Comparison of ENCODE assay signal across 8 cellular contexts in the genomic region with DNA sequence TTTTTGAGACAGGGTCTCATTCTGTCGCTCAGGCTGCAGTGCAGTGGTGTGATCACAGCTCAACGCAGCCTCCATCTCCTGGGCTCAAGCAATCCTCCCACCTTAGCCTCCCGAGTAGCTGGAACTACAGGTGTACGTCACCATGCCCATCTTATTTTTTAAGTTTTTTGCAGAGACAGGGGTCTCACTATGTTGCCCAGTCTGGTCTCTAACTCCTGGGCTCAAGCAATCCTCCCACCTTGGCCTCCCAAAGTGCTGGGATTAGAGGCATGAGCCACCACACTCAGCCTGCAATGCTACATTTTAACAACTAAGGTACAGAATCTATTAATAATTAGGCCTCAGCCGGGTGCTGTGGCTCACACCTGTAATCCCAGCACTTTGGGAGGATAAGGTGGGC. TPM values are rescaled to one million over a fixed set of nuclear protein-coding genes. Genes with fewer than 3 reads are reported as not detected.
DNase-seq lines count a peak whose midpoint lies in the region; ATAC-seq, FAIRE-seq and TF ChIP-seq lines count a peak whose summit lies in the region.
"Not testable (repeated sequence)": the region's sequence is repeated elsewhere in the genome, so short reads cannot be mapped to it uniquely, and the experiment has no call there.

No MANE protein-coding gene starts in this region.

- not testable (repeated sequence) for H2BK12ac ChIP-seq in trophoblast cell (ENCODE audit: low read length)

- TF ChIP-seq CTCF in CD8-positive, alpha-beta T cell (IDR thresholded peaks at IDR 0.05); Loucy (conservative IDR thresholded peaks at IDR 0.05; ENCODE audit: low read length); activated CD8-positive, alpha-beta T cell treated with anti-CD3 and anti-CD28 coated beads for 36 hours (IDR thresholded peaks at IDR 0.05); GM12878 (IDR thresholded peaks at IDR 0.05 in 2 of 3, conservative IDR thresholded peaks at IDR 0.05 in 1 of 3; ENCODE audit: control insufficient read depth in 2 of 3, extremely low read depth in 1 of 3, insufficient read depth in 1 of 3, low read depth in 3 of 3, low read length in 3 of 3): not testable (repeated sequence)

- H4K91ac ChIP-seq in trophoblast cell (ENCODE audit: low read depth, low read length) = not testable (repeated sequence)

- H3K27ac Mint-ChIP-seq in CD8-positive, alpha-beta T cell = peak overlapping the region; percentile 62
- H3K27ac Mint-ChIP-seq in activated CD8-positive, alpha-beta T cell treated with anti-CD3 and anti-CD28 coated beads for 36 hours = peak overlapping the region; percentile 0
- H3K27ac Mint-ChIP-seq in dendritic cell treated with granulocyte-macrophage colony-stimulating factor and Interleukin-4, amounts not matched to agents 40 ng/mL and 50 ng/mL, for 4 days = peak overlapping the region; percentile 68
- peak overlapping the region in 3 of 9 donors; percentile 8 to 26 (median 14) for H3K27ac Mint-ChIP-seq in naive thymus-derived CD4-positive, alpha-beta T cell
- peak overlapping the region; percentile 4 for H3K27ac Mint-ChIP-seq in stimulated activated memory B cell treated with anti-CD40 and anti-IgM and Interleukin-4, amounts not matched to agents 10 μg/mL and 1 μg/mL and 100 μg/mL, for 72 hours

- RAD21 ChIA-PET in GM12878 (lab: Charles Lee; ENCODE audit: unreplicated experiment) = not testable (repeated sequence)

- H4K20me1 ChIP-seq in Loucy (ENCODE audit: insufficient read depth, low read length, poor library complexity, severe bottlenecking) = peaks cover 57% of the 10 kb centered on the region
- not testable (repeated sequence) for H4K20me1 ChIP-seq in GM12878 (ENCODE audit: control insufficient read depth, insufficient read depth)

- H3K79me2 ChIP-seq in Loucy (ENCODE audit: insufficient read depth, low read length) (peaks cover 74% of the 10 kb centered on the region), GM12878 (ENCODE audit: control insufficient read depth, insufficient read depth, low read length) (peaks cover 48% of the 10 kb centered on the region)
- not testable (repeated sequence) for H3K79me2 ChIP-seq in trophoblast cell (ENCODE audit: control insufficient read depth, insufficient read depth, low read length, poor library complexity)

- not testable (repeated sequence) for ATAC-seq in CD8-positive, alpha-beta T cell; activated CD8-positive, alpha-beta T cell treated with anti-CD3 and anti-CD28 coated beads for 36 hours; GM12878; naive thymus-derived CD4-positive, alpha-beta T cell; stimulated activated memory B cell treated with anti-CD40 and anti-IgM and Interleukin-4, amounts not matched to agents 10 μg/mL and 1 μg/mL and 100 μg/mL, for 72 hours

- H2BK5ac ChIP-seq in trophoblast cell (ENCODE audit: low read depth, low read length, poor library complexity) = not testable (repeated sequence)

- H3K9me2 ChIP-seq in Loucy (replicated peaks; ENCODE audit: low read depth, low read length) = not testable (repeated sequence)

- CTCF ChIA-PET in CD8-positive, alpha-beta T cell (lab: Charles Lee) = interaction anchor here (1.0 to 1.1 kb wide), 2 partner anchors 35 to 78 kb away, joined by 3 to 4 read pairs; no protein-coding TSS in a partner anchor
- CTCF ChIA-PET in activated CD8-positive, alpha-beta T cell treated with anti-CD3 and anti-CD28 coated beads for 36 hours (lab: Charles Lee) = interaction anchor here (1.5 kb wide), 1 partner anchor 36 kb away, joined by 5 read pairs; no protein-coding TSS in a partner anchor
- CTCF ChIA-PET in GM12878 (lab: Yijun Ruan, JAX) = interaction anchor here (1.0 kb wide), 1 partner anchor 35 kb away, joined by 3 read pairs; no protein-coding TSS in a partner anchor
- CTCF ChIA-PET in naive thymus-derived CD4-positive, alpha-beta T cell (lab: Charles Lee) = not testable (repeated sequence)

- not testable (repeated sequence) for H3K27me3 Mint-ChIP-seq in CD8-positive, alpha-beta T cell (ENCODE audit: low read depth); activated CD8-positive, alpha-beta T cell treated with anti-CD3 and anti-CD28 coated beads for 36 hours; dendritic cell treated with granulocyte-macrophage colony-stimulating factor and Interleukin-4, amounts not matched to agents 40 ng/mL and 50 ng/mL, for 4 days; naive thymus-derived CD4-positive, alpha-beta T cell; stimulated activated memory B cell treated with anti-CD40 and anti-IgM and Interleukin-4, amounts not matched to agents 10 μg/mL and 1 μg/mL and 100 μg/mL, for 72 hours

- H3K4me2 ChIP-seq in Loucy (ENCODE audit: low read depth, low read length, poor library complexity, severe bottlenecking) (peak overlapping the region; percentile 92), GM12878 (ENCODE audit: control insufficient read depth, insufficient read depth) (peak overlapping the region; percentile 15; the same call in 1 of the 2 replicates)
- H3K4me2 ChIP-seq in trophoblast cell (ENCODE audit: low read length) = not testable (repeated sequence)

- not testable (repeated sequence) for H3K79me1 ChIP-seq in trophoblast cell (ENCODE audit: low read length)

- TF ChIP-seq RAD21 in GM12878 (IDR thresholded peaks at IDR 0.05; ENCODE audit: insufficient read depth, low read depth, low read length) = not testable (repeated sequence)

- in situ Hi-C loops in GM12878 (cut with MboI) = not testable (repeated sequence)

- SMC1A ChIA-PET in GM12878 (lab: Charles Lee; ENCODE audit: uncharacterized antibody, unreplicated experiment) = interaction anchor here (0.9 to 1.4 kb wide), 2 partner anchors 10 to 15 kb away, joined by 3 read pairs; no protein-coding TSS in a partner anchor

- FAIRE-seq in GM12878 (lab: Jason Lieb, UNC) = not testable (repeated sequence)

- not testable (repeated sequence) for H3K9me3 ChIP-seq in CD8-positive, alpha-beta T cell (ENCODE audit: low read length); Loucy (ENCODE audit: insufficient read depth, low read depth, low read length); GM12878 (replicated peaks; ENCODE audit: control insufficient read depth, insufficient read depth, low read length); naive thymus-derived CD4-positive, alpha-beta T cell (ENCODE audit: control insufficient read depth in 2 of 3, low read length in 3 of 3); trophoblast cell (ENCODE audit: insufficient read depth, low read depth, low read length)

- not testable (repeated sequence) for H3K9me3 Mint-ChIP-seq in CD8-positive, alpha-beta T cell; activated CD8-positive, alpha-beta T cell treated with anti-CD3 and anti-CD28 coated beads for 36 hours; dendritic cell treated with granulocyte-macrophage colony-stimulating factor and Interleukin-4, amounts not matched to agents 40 ng/mL and 50 ng/mL, for 4 days; naive thymus-derived CD4-positive, alpha-beta T cell; stimulated activated memory B cell treated with anti-CD40 and anti-IgM and Interleukin-4, amounts not matched to agents 10 μg/mL and 1 μg/mL and 100 μg/mL, for 72 hours

- H3K36me3 Mint-ChIP-seq in CD8-positive, alpha-beta T cell = peaks cover 40% of the 10 kb centered on the region
- peaks cover 25% of the 10 kb centered on the region for H3K36me3 Mint-ChIP-seq in activated CD8-positive, alpha-beta T cell treated with anti-CD3 and anti-CD28 coated beads for 36 hours (ENCODE audit: low read depth)
- H3K36me3 Mint-ChIP-seq in dendritic cell treated with granulocyte-macrophage colony-stimulating factor and Interleukin-4, amounts not matched to agents 40 ng/mL and 50 ng/mL, for 4 days (ENCODE audit: low read depth) = peaks cover 42% of the 10 kb centered on the region
- peaks cover 0 to 13% (median 4%) of the 10 kb centered on the region in 5 donors for H3K36me3 Mint-ChIP-seq in naive thymus-derived CD4-positive, alpha-beta T cell
- H3K36me3 Mint-ChIP-seq in stimulated activated memory B cell treated with anti-CD40 and anti-IgM and Interleukin-4, amounts not matched to agents 10 μg/mL and 1 μg/mL and 100 μg/mL, for 72 hours = peaks cover 20% of the 10 kb centered on the region

- H3F3A ChIP-seq in Loucy (ENCODE audit: low read depth) = not testable (repeated sequence)

- peaks cover 18% of the 10 kb centered on the region for H3K36me3 ChIP-seq in CD8-positive, alpha-beta T cell (ENCODE audit: insufficient read depth, low read length)
- H3K36me3 ChIP-seq in Loucy (ENCODE audit: insufficient read depth, low read length) (peaks cover 22% of the 10 kb centered on the region; the same call in 1 of the 2 replicates), GM12878 (ENCODE audit: control insufficient read depth in 2 of 2, insufficient read depth in 2 of 2, low read length in 1 of 2) (peaks cover 8 to 15% of the 10 kb centered on the region in 2 experiments; a peak in 3 of 4 replicates), trophoblast cell (ENCODE audit: control insufficient read depth in 1 of 2, insufficient read depth in 2 of 2, low read length in 2 of 2) (peaks cover 8 to 17% of the 10 kb centered on the region in 2 experiments)
- peaks cover 0 to 34% (median 0%) of the 10 kb centered on the region in 3 experiments for H3K36me3 ChIP-seq in naive thymus-derived CD4-positive, alpha-beta T cell (ENCODE audit: control insufficient read depth in 2 of 3, insufficient read depth in 3 of 3, low read length in 3 of 3)

- H3K23ac ChIP-seq in trophoblast cell (ENCODE audit: low read length) = not testable (repeated sequence)

- H3K27ac ChIP-seq in CD8-positive, alpha-beta T cell (ENCODE audit: low read depth, low read length); GM12878 (ENCODE audit: control insufficient read depth, insufficient read depth); trophoblast cell (ENCODE audit: low read depth, low read length): not testable (repeated sequence)
- peak overlapping the region; percentile 10 for H3K27ac ChIP-seq in naive thymus-derived CD4-positive, alpha-beta T cell (ENCODE audit: low read depth, low read length)

- H4K8ac ChIP-seq in trophoblast cell (ENCODE audit: low read depth, low read length) = not testable (repeated sequence)

- H2AK5ac ChIP-seq in trophoblast cell (ENCODE audit: low read length) = not testable (repeated sequence)

- peak overlapping the region; percentile 60 for H3K4ac ChIP-seq in trophoblast cell (ENCODE audit: low read depth, low read length)

- H3K18ac ChIP-seq in trophoblast cell (ENCODE audit: low read length) = not testable (repeated sequence)

- not testable (repeated sequence) for H2AFZ ChIP-seq in Loucy (ENCODE audit: low read length); GM12878 (ENCODE audit: control insufficient read depth, low read depth, low read length); trophoblast cell (ENCODE audit: insufficient read depth, low read length, poor library complexity)

- not testable (repeated sequence) for H2BK120ac ChIP-seq in trophoblast cell (ENCODE audit: insufficient read depth, low read length, poor library complexity)

- peak overlapping the region; percentile 13 for H3K9ac ChIP-seq in Loucy (ENCODE audit: low read depth, low read length, poor library complexity, severe bottlenecking)
- not testable (repeated sequence) for H3K9ac ChIP-seq in GM12878 (ENCODE audit: control insufficient read depth, insufficient read depth, low read length); trophoblast cell (ENCODE audit: low read length)

- POLR2A ChIA-PET in CD8-positive, alpha-beta T cell (lab: Charles Lee) = interaction anchor here (1.4 kb wide), 1 partner anchor 9 kb away, joined by 3 read pairs; no protein-coding TSS in a partner anchor
- POLR2A ChIA-PET in activated CD8-positive, alpha-beta T cell treated with anti-CD3 and anti-CD28 coated beads for 36 hours (lab: Charles Lee) = interaction anchor here (0.7 to 1.8 kb wide), 3 partner anchors 19 to 655 kb away, joined by 3 to 4 read pairs (median 3); no protein-coding TSS in a partner anchor
- POLR2A ChIA-PET in GM12878 (lab: Charles Lee); naive thymus-derived CD4-positive, alpha-beta T cell (lab: Charles Lee): not testable (repeated sequence)

- not testable (repeated sequence) for TF ChIP-seq POLR2A in GM12878 (IDR thresholded peaks at IDR 0.05; ENCODE audit: low read depth, low read length)

- not testable (repeated sequence) for H3K14ac ChIP-seq in trophoblast cell (ENCODE audit: low read length)

- H4K12ac ChIP-seq in trophoblast cell (ENCODE audit: low read depth, low read length) = not testable (repeated sequence)

- DNase-seq in CD8-positive, alpha-beta T cell; activated CD8-positive, alpha-beta T cell treated with anti-CD3 and anti-CD28 coated beads for 36 hours; GM12878 (ENCODE audit: low read depth, low spot score); naive thymus-derived CD4-positive, alpha-beta T cell; trophoblast cell: not testable (repeated sequence)

- TF ChIP-seq EP300 in GM12878 (IDR thresholded peaks at IDR 0.05; ENCODE audit: borderline replicate concordance in 1 of 2, control insufficient read depth in 1 of 2, low read depth in 2 of 2, low read length in 2 of 2) = not testable (repeated sequence)

- intact Hi-C loops in CD8-positive, alpha-beta T cell (cut with DNase I, micrococcal nuclease); activated CD8-positive, alpha-beta T cell treated with anti-CD3 and anti-CD28 coated beads for 36 hours (cut with micrococcal nuclease); dendritic cell treated with granulocyte-macrophage colony-stimulating factor and Interleukin-4, amounts not matched to agents 40 ng/mL and 50 ng/mL, for 4 days (cut with micrococcal nuclease); naive thymus-derived CD4-positive, alpha-beta T cell (cut with micrococcal nuclease): not testable (repeated sequence)
- intact Hi-C loops in GM12878 (cut with micrococcal nuclease; ENCODE audit: unreplicated experiment) = loop anchor here (5.0 kb wide), 1 partner anchor 35 kb away; no protein-coding TSS in a partner anchor

- not testable (repeated sequence) for H3K4me3 Mint-ChIP-seq in CD8-positive, alpha-beta T cell; activated CD8-positive, alpha-beta T cell treated with anti-CD3 and anti-CD28 coated beads for 36 hours; dendritic cell treated with granulocyte-macrophage colony-stimulating factor and Interleukin-4, amounts not matched to agents 40 ng/mL and 50 ng/mL, for 4 days; stimulated activated memory B cell treated with anti-CD40 and anti-IgM and Interleukin-4, amounts not matched to agents 10 μg/mL and 1 μg/mL and 100 μg/mL, for 72 hours
- H3K4me3 Mint-ChIP-seq in naive thymus-derived CD4-positive, alpha-beta T cell = peak overlapping the region in 1 of 10 donors; percentile 32

- peaks cover 40% of the 10 kb centered on the region for H3K4me1 Mint-ChIP-seq in CD8-positive, alpha-beta T cell (ENCODE audit: low read depth)
- H3K4me1 Mint-ChIP-seq in activated CD8-positive, alpha-beta T cell treated with anti-CD3 and anti-CD28 coated beads for 36 hours (ENCODE audit: low read depth) = peaks cover 35% of the 10 kb centered on the region
- H3K4me1 Mint-ChIP-seq in dendritic cell treated with granulocyte-macrophage colony-stimulating factor and Interleukin-4, amounts not matched to agents 40 ng/mL and 50 ng/mL, for 4 days (ENCODE audit: low read depth) = peaks cover 42% of the 10 kb centered on the region
- peaks cover 22 to 60% (median 48%) of the 10 kb centered on the region in 7 donors for H3K4me1 Mint-ChIP-seq in naive thymus-derived CD4-positive, alpha-beta T cell
- peaks cover 27% of the 10 kb centered on the region for H3K4me1 Mint-ChIP-seq in stimulated activated memory B cell treated with anti-CD40 and anti-IgM and Interleukin-4, amounts not matched to agents 10 μg/mL and 1 μg/mL and 100 μg/mL, for 72 hours

- H3K27me3 ChIP-seq in CD8-positive, alpha-beta T cell (ENCODE audit: insufficient read depth, low read length); Loucy (ENCODE audit: insufficient read depth, low read length, poor library complexity, severe bottlenecking); GM12878 (replicated peaks in 1 of 2; ENCODE audit: control insufficient read depth in 2 of 2, insufficient read depth in 2 of 2, low read length in 1 of 2); naive thymus-derived CD4-positive, alpha-beta T cell (ENCODE audit: control insufficient read depth in 2 of 2, insufficient read depth in 2 of 2, low read length in 2 of 2); trophoblast cell (ENCODE audit: insufficient read depth, low read length): not testable (repeated sequence)

- peaks cover 26% of the 10 kb centered on the region for H3K4me1 ChIP-seq in CD8-positive, alpha-beta T cell (ENCODE audit: insufficient read depth, low read length)
- peaks cover 35% of the 10 kb centered on the region for H3K4me1 ChIP-seq in Loucy (ENCODE audit: insufficient read depth, low read length, poor library complexity, severe bottlenecking)
- H3K4me1 ChIP-seq in GM12878 (ENCODE audit: control insufficient read depth, insufficient read depth, low read length); trophoblast cell (ENCODE audit: control insufficient read depth in 1 of 2, insufficient read depth in 2 of 2, low read length in 2 of 2): not testable (repeated sequence)
- H3K4me1 ChIP-seq in naive thymus-derived CD4-positive, alpha-beta T cell (ENCODE audit: control insufficient read depth in 2 of 2, insufficient read depth in 2 of 2, low read length in 2 of 2) = peaks cover 17 to 24% of the 10 kb centered on the region in 2 donors

- H3K4me3 ChIP-seq in CD8-positive, alpha-beta T cell (ENCODE audit: low read depth, low read length); GM12878; naive thymus-derived CD4-positive, alpha-beta T cell (ENCODE audit: low read length); trophoblast cell (ENCODE audit: low read depth, low read length): not testable (repeated sequence)
- H3K4me3 ChIP-seq in Loucy (ENCODE audit: low read length, poor library complexity, severe bottlenecking) = peak overlapping the region; percentile 38

- 85% methylated on average over 5 of the region's 5 CpGs for WGBS in GM12878 (ENCODE audit: insufficient coverage, insufficient replicate concordance, low lambda C conversion rate, missing lambda C conversion rate)
- no CpG with 5 or more reads among the region's 5 CpGs for WGBS in trophoblast cell (ENCODE audit: extremely low coverage, insufficient coverage, insufficient read length)

- not testable (repeated sequence) for BruUV-seq in GM12878 (replicated peaks; lab: Mats Ljungman, UMichigan)

RNA-seq across cellular contexts. Expression of a gene that starts 3.6 kb away (rescaled TPM):
- 10 to 100 TPM; 94.1 to 96.3 TPM for total RNA-seq in CD8-positive, alpha-beta T cell
- total RNA-seq in activated CD8-positive, alpha-beta T cell treated with anti-CD3 and anti-CD28 coated beads for 36 hours = 10 to 100 TPM; 91.1 to 99.8 TPM
- 42.9 and 64.9 TPM in 2 replicates for total RNA-seq in GM12878 (2013; cell fraction: nucleolus; rRNA removed)
- total RNA-seq in GM12878 (2014; rRNA removed) (111 and 128 TPM in 2 replicates), GM12878 (2014; rRNA removed; fragmentation: Illumina TruSeq; extraction: Trizol) (119 and 128 TPM in 2 replicates), GM12878 (2021) (92.4 and 102 TPM in 2 replicates)
- polyA plus RNA-seq in GM12878 (2011; ENCODE audit: low read depth) = 60.3 TPM
- polyA plus RNA-seq in GM12878 (2011; rRNA removed) (121 and 138 TPM in 2 replicates), GM12878 (2014; fragmentation: Illumina TruSeq; extraction: Trizol) (138 and 156 TPM in 2 replicates), GM12878 (2014; fragmentation: Nextera tagmentation; extraction: Ambion mirVana) (100 to 1,000 TPM; 182 TPM), GM12878 (2014; rRNA removed) (81.7 and 99.7 TPM in 2 replicates), GM12878 (2016; fragmentation: Nextera tagmentation; extraction: Ambion mirVana) (100 to 1,000 TPM; 176 to 187 TPM)
- 88.2 and 90.8 TPM in 2 replicates for polyA plus RNA-seq in GM12878 (2011; cell fraction: cytosol; rRNA removed)
- polyA plus RNA-seq in GM12878 (2011; cell fraction: nucleus; rRNA removed) = 49.3 and 54.1 TPM in 2 replicates
- 58.1 and 66.8 TPM in 2 replicates for polyA plus RNA-seq in GM12878 (2012)
- 91.2 and 97.6 TPM in 2 replicates for polyA minus RNA-seq in GM12878 (2011; rRNA and poly(A)+ RNA removed)
- polyA minus RNA-seq in GM12878 (2011; cell fraction: cytosol; rRNA and poly(A)+ RNA removed) = 34.9 and 56.0 TPM in 2 replicates
- polyA minus RNA-seq in GM12878 (2011; cell fraction: nucleus; rRNA and poly(A)+ RNA removed) = 23.2 and 37.1 TPM in 2 replicates
- total RNA-seq in naive thymus-derived CD4-positive, alpha-beta T cell = 10 to 100 TPM; 44.7 to 98.7 (median 69.4) TPM
- polyA plus RNA-seq in naive thymus-derived CD4-positive, alpha-beta T cell = 10 to 100 TPM; 76.5 to 86.3 TPM
- 103 and 107 TPM in 2 replicates for polyA plus RNA-seq in trophoblast cell (2013)

RNA-seq across cellular contexts. Expression of a gene that starts 25.7 kb away (rescaled TPM):
- total RNA-seq in CD8-positive, alpha-beta T cell = 1 to 10 TPM; 2.2 to 2.4 TPM
- 1 to 10 TPM; 8.3 to 9.4 TPM for total RNA-seq in activated CD8-positive, alpha-beta T cell treated with anti-CD3 and anti-CD28 coated beads for 36 hours
- 2.3 and 3.0 TPM in 2 replicates for total RNA-seq in GM12878 (2013; cell fraction: nucleolus; rRNA removed)
- 14.1 and 17.3 TPM in 2 replicates for total RNA-seq in GM12878 (2014; rRNA removed)
- total RNA-seq in GM12878 (2014; rRNA removed; fragmentation: Illumina TruSeq; extraction: Trizol) = 3.0 TPM in 2 replicates
- total RNA-seq in GM12878 (2021) = 8.2 and 8.4 TPM in 2 replicates
- polyA plus RNA-seq in GM12878 (2011; ENCODE audit: low read depth) = 2.7 TPM
- 1.7 and 2.3 TPM in 2 replicates for polyA plus RNA-seq in GM12878 (2011; rRNA removed)
- 3.2 and 4.9 TPM in 2 replicates for polyA plus RNA-seq in GM12878 (2011; cell fraction: cytosol; rRNA removed)
- 4.4 and 5.0 TPM in 2 replicates for polyA plus RNA-seq in GM12878 (2011; cell fraction: nucleus; rRNA removed)
- 2.2 and 3.4 TPM in 2 replicates for polyA plus RNA-seq in GM12878 (2012)
- polyA plus RNA-seq in GM12878 (2014; fragmentation: Illumina TruSeq; extraction: Trizol) = 1.3 and 2.9 TPM in 2 replicates
- polyA plus RNA-seq in GM12878 (2014; fragmentation: Nextera tagmentation; extraction: Ambion mirVana) = 1 to 10 TPM in 1 of 2 experiments, under 1 TPM in 1; 0.18 to 1.5 TPM
- polyA plus RNA-seq in GM12878 (2014; rRNA removed) = 10.0 and 11.0 TPM in 2 replicates
- polyA plus RNA-seq in GM12878 (2016; fragmentation: Nextera tagmentation; extraction: Ambion mirVana) = 1 to 10 TPM in 1 of 2 experiments, under 1 TPM in 1; 0.59 to 5.1 TPM
- polyA minus RNA-seq in GM12878 (2011; rRNA and poly(A)+ RNA removed) = 1.7 and 2.8 TPM in 2 replicates
- polyA minus RNA-seq in GM12878 (2011; cell fraction: cytosol; rRNA and poly(A)+ RNA removed) = 1.4 and 2.1 TPM in 2 replicates
- polyA minus RNA-seq in GM12878 (2011; cell fraction: nucleus; rRNA and poly(A)+ RNA removed) = 2.8 and 4.9 TPM in 2 replicates
- 1 to 10 TPM; 2.9 to 6.3 (median 3.5) TPM for total RNA-seq in naive thymus-derived CD4-positive, alpha-beta T cell
- polyA plus RNA-seq in naive thymus-derived CD4-positive, alpha-beta T cell = 1 to 10 TPM in 1 of 2 donors, under 1 TPM in 1; 0.85 to 4.4 TPM
- polyA plus RNA-seq in trophoblast cell (2013) = 0.96 and 1.1 TPM in 2 replicates

RNA-seq across cellular contexts. Expression of a gene that starts 40.5 kb away (rescaled TPM):
- 10 to 100 TPM; 13.4 to 14.6 TPM for total RNA-seq in CD8-positive, alpha-beta T cell
- 10 to 100 TPM; 15.4 to 17.2 TPM for total RNA-seq in activated CD8-positive, alpha-beta T cell treated with anti-CD3 and anti-CD28 coated beads for 36 hours
- total RNA-seq in GM12878 (2013; cell fraction: nucleolus; rRNA removed) = 128 and 142 TPM in 2 replicates
- total RNA-seq in GM12878 (2014; rRNA removed) (15.8 and 16.1 TPM in 2 replicates), GM12878 (2014; rRNA removed; fragmentation: Illumina TruSeq; extraction: Trizol) (9.7 and 11.2 TPM in 2 replicates), GM12878 (2021) (24.7 and 25.9 TPM in 2 replicates)
- 13.6 TPM for polyA plus RNA-seq in GM12878 (2011; ENCODE audit: low read depth)
- polyA plus RNA-seq in GM12878 (2011; rRNA removed) (11.3 and 15.8 TPM in 2 replicates), GM12878 (2014; fragmentation: Illumina TruSeq; extraction: Trizol) (4.9 and 9.2 TPM in 2 replicates), GM12878 (2014; fragmentation: Nextera tagmentation; extraction: Ambion mirVana) (1 to 10 TPM; 1.1 to 1.7 TPM), GM12878 (2014; rRNA removed) (15.5 and 17.5 TPM in 2 replicates), GM12878 (2016; fragmentation: Nextera tagmentation; extraction: Ambion mirVana) (1 to 10 TPM; 8.8 to 9.7 TPM)
- 16.1 and 19.6 TPM in 2 replicates for polyA plus RNA-seq in GM12878 (2011; cell fraction: cytosol; rRNA removed)
- polyA plus RNA-seq in GM12878 (2011; cell fraction: nucleus; rRNA removed) = 46.2 and 61.2 TPM in 2 replicates
- 20.4 and 26.4 TPM in 2 replicates for polyA plus RNA-seq in GM12878 (2012)
- 26.3 and 41.5 TPM in 2 replicates for polyA minus RNA-seq in GM12878 (2011; rRNA and poly(A)+ RNA removed)
- polyA minus RNA-seq in GM12878 (2011; cell fraction: cytosol; rRNA and poly(A)+ RNA removed) = 10.0 and 11.7 TPM in 2 replicates
- 23.5 and 24.2 TPM in 2 replicates for polyA minus RNA-seq in GM12878 (2011; cell fraction: nucleus; rRNA and poly(A)+ RNA removed)
- total RNA-seq in naive thymus-derived CD4-positive, alpha-beta T cell = 10 to 100 TPM; 39.4 to 94.7 (median 66.9) TPM
- 1 to 10 TPM; 4.7 to 6.6 TPM for polyA plus RNA-seq in naive thymus-derived CD4-positive, alpha-beta T cell
- polyA plus RNA-seq in trophoblast cell (2013) = 19.4 and 21.6 TPM in 2 replicates
